In genomic region chr1:193058529-193059281, GRCh38 we compare ENCODE assay signal across 8 cellular contexts. TPM values are rescaled to one million over a fixed set of nuclear protein-coding genes. Genes with fewer than 3 reads are reported as not detected.
DNase-seq lines count a peak whose midpoint lies in the region; ATAC-seq and TF ChIP-seq lines count a peak whose summit lies in the region.

No MANE protein-coding gene starts in this region.

- peak; percentile 47 for ATAC-seq in GM21515 (IDR thresholded peaks at IDR 0.05; ENCODE audit: unreplicated experiment)
- peak; percentile 46 for ATAC-seq in activated naive CD8-positive, alpha-beta T cell treated with anti-CD3 and anti-CD28 coated beads, Interleukin-2, amount 10 ng/mL, durations not matched to agents 7 days and 5 days (ENCODE audit: low read depth)

- H3K4me2 ChIP-seq in hepatocyte = peak overlapping the region; percentile 96

- peak overlapping the region; percentile 87 for H3K9ac ChIP-seq in HUES64 (ENCODE audit: low read depth, low read length)

- peaks cover 82% of the 10 kb centered on the region for H3K79me2 ChIP-seq in hepatocyte

- H3K27me3 ChIP-seq in HUES64 (ENCODE audit: insufficient read depth, low read length) (no peaks in the 10 kb centered on the region), hepatocyte (no peaks in the 10 kb centered on the region)

- H3K9me3 Mint-ChIP-seq in activated naive CD8-positive, alpha-beta T cell treated with anti-CD3 and anti-CD28 coated beads, Interleukin-2, amount 10 ng/mL, durations not matched to agents 7 days and 5 days = peaks cover 2% of the 10 kb centered on the region

- peak overlapping the region; percentile 99 for H3K27ac Mint-ChIP-seq in activated naive CD8-positive, alpha-beta T cell treated with anti-CD3 and anti-CD28 coated beads, Interleukin-2, amount 10 ng/mL, durations not matched to agents 7 days and 5 days

- peak overlapping the region; percentile 97 for H3K27ac ChIP-seq in HUES64 (ENCODE audit: low read depth, low read length)
- peak overlapping the region; percentile 93 for H3K27ac ChIP-seq in hepatocyte
- peak overlapping the region; percentile 61 to 99 (median 95) for H3K27ac ChIP-seq in skin epidermis

- H3K27me3 Mint-ChIP-seq in activated naive CD8-positive, alpha-beta T cell treated with anti-CD3 and anti-CD28 coated beads, Interleukin-2, amount 10 ng/mL, durations not matched to agents 7 days and 5 days = no peaks in the 10 kb centered on the region

- peaks cover 13% of the 10 kb centered on the region for H4K20me1 ChIP-seq in hepatocyte (ENCODE audit: insufficient read depth, poor library complexity, severe bottlenecking)

- H3K9me2 ChIP-seq in hepatocyte (replicated peaks; ENCODE audit: insufficient read depth) = no peaks in the 10 kb centered on the region

- H3K4me1 Mint-ChIP-seq in activated naive CD8-positive, alpha-beta T cell treated with anti-CD3 and anti-CD28 coated beads, Interleukin-2, amount 10 ng/mL, durations not matched to agents 7 days and 5 days = peaks cover 40% of the 10 kb centered on the region

- peak overlapping the region; percentile 71 for H3K4me3 ChIP-seq in HUES64 (ENCODE audit: low read length)
- H3K4me3 ChIP-seq in hepatocyte = peak overlapping the region; percentile 68
- peak overlapping the region; percentile 60 to 92 (median 90) for H3K4me3 ChIP-seq in skin epidermis

- 2% methylated on average over 37 of the region's 37 CpGs for WGBS in HUES64
- WGBS in hepatocyte (ENCODE audit: low lambda C conversion rate, missing lambda C conversion rate) = 2% methylated on average over 35 of the region's 37 CpGs

- H3K36me3 Mint-ChIP-seq in activated naive CD8-positive, alpha-beta T cell treated with anti-CD3 and anti-CD28 coated beads, Interleukin-2, amount 10 ng/mL, durations not matched to agents 7 days and 5 days = peaks cover 13% of the 10 kb centered on the region

- peak overlapping the region; percentile 99 for H3K4me3 Mint-ChIP-seq in activated naive CD8-positive, alpha-beta T cell treated with anti-CD3 and anti-CD28 coated beads, Interleukin-2, amount 10 ng/mL, durations not matched to agents 7 days and 5 days

- POLR2A ChIA-PET in activated naive CD8-positive, alpha-beta T cell treated with anti-CD3 and anti-CD28 coated beads, Interleukin-2, amount 10 ng/mL, durations not matched to agents 7 days and 5 days (lab: Charles Lee) = interaction anchor here (0.6 to 2.6 kb wide), 14 partner anchors 10 to 514 kb away, joined by 3 to 30 read pairs (median 6); partner anchors contain the start of genes CDC73, GLRX2 and RGS2

- TF ChIP-seq CTCF in hepatocyte (IDR thresholded peaks at IDR 0.05; ENCODE audit: poor library complexity) = no peak

- peak; percentile 59 for DNase-seq in ELF-1 (ENCODE audit: low read depth, low spot score)
- peak; percentile 71 for DNase-seq in SKM-1 (lab: John Stamatoyannopoulos, UW; ENCODE audit: unreplicated experiment)
- peak; percentile 67 for DNase-seq in activated naive CD8-positive, alpha-beta T cell treated with anti-CD3 and anti-CD28 coated beads, Interleukin-2, amount 10 ng/mL, durations not matched to agents 7 days and 5 days
- DNase-seq in hepatocyte (ENCODE audit: low spot score) = peak; percentile 58
- no peak for DNase-seq in mesenteric fat pad (ENCODE audit: low spot score)

- H3K4me1 ChIP-seq in HUES64 (ENCODE audit: insufficient read depth, low read length) = peaks cover 15% of the 10 kb centered on the region
- H3K4me1 ChIP-seq in hepatocyte (ENCODE audit: insufficient read depth) = peaks cover 14% of the 10 kb centered on the region

- H3K36me3 ChIP-seq in HUES64 (ENCODE audit: insufficient read depth, low read length) = peaks cover 3% of the 10 kb centered on the region; the same call in 1 of the 2 replicates
- no peaks in the 10 kb centered on the region for H3K36me3 ChIP-seq in hepatocyte (replicated peaks; ENCODE audit: insufficient read depth, low read depth)

- H3K9me3 ChIP-seq in HUES64 (ENCODE audit: insufficient read depth, low read depth, low read length) (no peaks in the 10 kb centered on the region), hepatocyte (ENCODE audit: low read depth) (no peaks in the 10 kb centered on the region)

- peak overlapping the region; percentile 83 for H2AFZ ChIP-seq in hepatocyte

RNA-seq across cellular contexts. Expression of gene UCHL5, which starts 0.5 kb away (rescaled TPM):
- polyA plus RNA-seq in HUES64 (2013, experiment 1 of 2) = 36.7 TPM
- 37.7 TPM for polyA plus RNA-seq in HUES64 (2013, experiment 2 of 2)
- 10 to 100 TPM; 44.0 to 48.7 TPM for total RNA-seq in activated naive CD8-positive, alpha-beta T cell treated with anti-CD3 and anti-CD28 coated beads, Interleukin-2, amount 10 ng/mL, durations not matched to agents 7 days and 5 days
- total RNA-seq in hepatocyte (34.9 and 35.9 TPM in 2 replicates), mesenteric fat pad (27.5 TPM)
- polyA plus RNA-seq in hepatocyte = 30.8 and 36.6 TPM in 2 replicates

RNA-seq across cellular contexts. Expression of gene RO60, which starts 0.7 kb away (rescaled TPM):
- polyA plus RNA-seq in HUES64 (2013, experiment 1 of 2) = 26.8 TPM
- polyA plus RNA-seq in HUES64 (2013, experiment 2 of 2) = 32.1 TPM
- 10 to 100 TPM; 59.2 to 65.3 TPM for total RNA-seq in activated naive CD8-positive, alpha-beta T cell treated with anti-CD3 and anti-CD28 coated beads, Interleukin-2, amount 10 ng/mL, durations not matched to agents 7 days and 5 days
- total RNA-seq in hepatocyte (89.1 and 91.2 TPM in 2 replicates), mesenteric fat pad (48.4 TPM)
- polyA plus RNA-seq in hepatocyte = 89.2 and 91.0 TPM in 2 replicates

RNA-seq across cellular contexts. Expression of gene GLRX2, which starts 46.5 kb away (rescaled TPM):
- polyA plus RNA-seq in HUES64 (2013, experiment 1 of 2) = 8.8 TPM
- polyA plus RNA-seq in HUES64 (2013, experiment 2 of 2) = 9.1 TPM
- 10 to 100 TPM; 18.0 to 18.3 TPM for total RNA-seq in activated naive CD8-positive, alpha-beta T cell treated with anti-CD3 and anti-CD28 coated beads, Interleukin-2, amount 10 ng/mL, durations not matched to agents 7 days and 5 days
- total RNA-seq in hepatocyte (7.8 and 20.4 TPM in 2 replicates), mesenteric fat pad (33.3 TPM)
- 41.0 and 44.5 TPM in 2 replicates for polyA plus RNA-seq in hepatocyte
